19 cellular contexts compared by ENCODE assay signal in genomic region chr16:4055748-4056147, GRCh38.
"Had no signal": no experiment of that assay in that cellular context is flagged by ENCODE, and none has a peak within 500 bp of the region (broad histone marks: within the 10 kb centered on the region; RNA-seq: fewer than 3 reads in every experiment).

No MANE protein-coding gene starts in this region.

- H3K4me3 ChIP-seq: adrenal gland, breast epithelium, coronary artery, lung, stomach, upper lobe of right lung had no signal

- H3K27ac ChIP-seq: adrenal gland, breast epithelium, coronary artery, foreskin keratinocyte, neutrophil, upper lobe of right lung, VCaP had no signal

- ATAC-seq: foreskin keratinocyte, left lobe of liver, natural killer cell, upper lobe of right lung had no signal

- H3K4me3 Mint-ChIP-seq: activated naive CD4-positive, alpha-beta T cell treated with anti-CD3 and anti-CD28 coated beads, Interleukin-2, amount 50 U/mL, for 24 hours; natural killer cell; T-helper 1 cell treated with Interleukin-12 subunit alpha and Interleukin-12 subunit beta and Interleukin-4 antibody, amounts not matched to agents 30 μg/mL and 1 μg/mL, for 36 hours had no signal

- H3K27ac Mint-ChIP-seq: activated naive CD4-positive, alpha-beta T cell treated with anti-CD3 and anti-CD28 coated beads, Interleukin-2, amount 50 U/mL, for 24 hours; T-helper 1 cell treated with Interleukin-12 subunit alpha and Interleukin-12 subunit beta and Interleukin-4 antibody, amounts not matched to agents 30 μg/mL and 1 μg/mL, for 36 hours had no signal

- H3K27me3 Mint-ChIP-seq: activated naive CD4-positive, alpha-beta T cell treated with anti-CD3 and anti-CD28 coated beads, Interleukin-2, amount 50 U/mL, for 24 hours had no signal

- H3K36me3 ChIP-seq: adrenal gland, breast epithelium, neutrophil, stomach, upper lobe of right lung had no signal

- H3K9me3 ChIP-seq: neutrophil, upper lobe of right lung had no signal

- DNase-seq: activated CD4-positive, alpha-beta T cell treated with anti-CD3 and anti-CD28 coated beads, Interleukin-2, amount 50 U/mL, for 1 hour; activated CD4-positive, CD25-positive, alpha-beta regulatory T cell treated with anti-CD3 and anti-CD28 coated beads, Interleukin-2, amount 50 U/mL, for 72 hours; activated gamma-delta T cell; adrenal gland; foreskin keratinocyte; glutamatergic neuron; hypothalamus; kidney; natural killer cell; stomach; upper lobe of right lung had no signal
